ENCODE assay signal across 1 cellular context in the genomic region with DNA sequence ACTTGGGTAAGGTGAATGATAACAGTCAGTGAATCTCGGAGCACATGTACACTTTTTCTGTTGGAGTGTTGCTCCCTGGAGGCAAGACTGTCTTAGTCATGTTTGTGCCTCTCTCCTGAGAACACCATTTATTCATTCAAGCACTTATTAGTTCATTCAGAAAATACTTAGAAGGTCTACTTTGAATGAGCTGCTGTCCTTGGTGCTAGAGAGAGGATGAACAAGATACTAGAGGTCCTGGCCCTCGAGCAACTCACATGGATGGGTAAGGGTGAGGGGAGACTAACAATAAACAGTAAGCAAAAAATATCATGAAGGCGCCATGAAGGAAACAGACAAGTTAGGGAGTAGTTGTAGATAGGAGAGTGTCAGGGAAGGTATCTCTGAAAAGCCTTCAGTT.
TF ChIP-seq lines count a peak whose summit lies in the region.

No MANE protein-coding gene starts in this region.

TF ChIP-seq in GM12878, 131 proteins besides CTCF, POLR2A, EP300 and RAD21:
- TF ChIP-seq, protein P1, sequence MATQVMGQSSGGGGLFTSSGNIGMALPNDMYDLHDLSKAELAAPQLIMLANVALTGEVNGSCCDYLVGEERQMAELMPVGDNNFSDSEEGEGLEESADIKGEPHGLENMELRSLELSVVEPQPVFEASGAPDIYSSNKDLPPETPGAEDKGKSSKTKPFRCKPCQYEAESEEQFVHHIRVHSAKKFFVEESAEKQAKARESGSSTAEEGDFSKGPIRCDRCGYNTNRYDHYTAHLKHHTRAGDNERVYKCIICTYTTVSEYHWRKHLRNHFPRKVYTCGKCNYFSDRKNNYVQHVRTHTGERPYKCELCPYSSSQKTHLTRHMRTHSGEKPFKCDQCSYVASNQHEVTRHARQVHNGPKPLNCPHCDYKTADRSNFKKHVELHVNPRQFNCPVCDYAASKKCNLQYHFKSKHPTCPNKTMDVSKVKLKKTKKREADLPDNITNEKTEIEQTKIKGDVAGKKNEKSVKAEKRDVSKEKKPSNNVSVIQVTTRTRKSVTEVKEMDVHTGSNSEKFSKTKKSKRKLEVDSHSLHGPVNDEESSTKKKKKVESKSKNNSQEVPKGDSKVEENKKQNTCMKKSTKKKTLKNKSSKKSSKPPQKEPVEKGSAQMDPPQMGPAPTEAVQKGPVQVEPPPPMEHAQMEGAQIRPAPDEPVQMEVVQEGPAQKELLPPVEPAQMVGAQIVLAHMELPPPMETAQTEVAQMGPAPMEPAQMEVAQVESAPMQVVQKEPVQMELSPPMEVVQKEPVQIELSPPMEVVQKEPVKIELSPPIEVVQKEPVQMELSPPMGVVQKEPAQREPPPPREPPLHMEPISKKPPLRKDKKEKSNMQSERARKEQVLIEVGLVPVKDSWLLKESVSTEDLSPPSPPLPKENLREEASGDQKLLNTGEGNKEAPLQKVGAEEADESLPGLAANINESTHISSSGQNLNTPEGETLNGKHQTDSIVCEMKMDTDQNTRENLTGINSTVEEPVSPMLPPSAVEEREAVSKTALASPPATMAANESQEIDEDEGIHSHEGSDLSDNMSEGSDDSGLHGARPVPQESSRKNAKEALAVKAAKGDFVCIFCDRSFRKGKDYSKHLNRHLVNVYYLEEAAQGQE (IDR thresholded peaks at IDR 0.05; ENCODE audit: low read depth, low read length): peak; percentile 79
- TF ChIP-seq FOXM1 (IDR thresholded peaks at IDR 0.05; ENCODE audit: low read depth, low read length): no peak
TF ChIP-seq in GM12878: peak in this region for 1.
